Comparison of ENCODE assay signal across 9 cellular contexts in genomic region chr2:36692078-36692477, GRCh38. TPM values are rescaled to one million over a fixed set of nuclear protein-coding genes. Genes with fewer than 3 reads are reported as not detected.
"Had no signal": no experiment of that assay in that cellular context is flagged by ENCODE, and none has a peak within 500 bp of the region (broad histone marks: within the 10 kb centered on the region; RNA-seq: fewer than 3 reads in every experiment).

No MANE protein-coding gene starts in this region.

- H3K4me3 Mint-ChIP-seq: GM23338, H9, IgD-negative memory B cell had no signal

- ATAC-seq: GM23338 had no signal

- DNase-seq: H9, HCEC 1CT, KG1 had no signal

- FAIRE-seq: H1, H54 had no signal

- H3K4me1 Mint-ChIP-seq: IgD-negative memory B cell had no signal

- H3K4me3 ChIP-seq: GM23338 had no signal

- H3K27ac Mint-ChIP-seq: GM23338, H9, IgD-negative memory B cell had no signal

- H3K4me2 ChIP-seq: GM23338 had no signal

- H3K27ac ChIP-seq: HL-60 had no signal

RNA-seq across cellular contexts. Expression of gene VIT, which starts 4.4 kb away (rescaled TPM):
- total RNA-seq: GM23338, H1, HT1080 had no signal
- polyA plus RNA-seq: GM23338 had no signal
